10 cellular contexts compared by ENCODE assay signal in the genomic region with DNA sequence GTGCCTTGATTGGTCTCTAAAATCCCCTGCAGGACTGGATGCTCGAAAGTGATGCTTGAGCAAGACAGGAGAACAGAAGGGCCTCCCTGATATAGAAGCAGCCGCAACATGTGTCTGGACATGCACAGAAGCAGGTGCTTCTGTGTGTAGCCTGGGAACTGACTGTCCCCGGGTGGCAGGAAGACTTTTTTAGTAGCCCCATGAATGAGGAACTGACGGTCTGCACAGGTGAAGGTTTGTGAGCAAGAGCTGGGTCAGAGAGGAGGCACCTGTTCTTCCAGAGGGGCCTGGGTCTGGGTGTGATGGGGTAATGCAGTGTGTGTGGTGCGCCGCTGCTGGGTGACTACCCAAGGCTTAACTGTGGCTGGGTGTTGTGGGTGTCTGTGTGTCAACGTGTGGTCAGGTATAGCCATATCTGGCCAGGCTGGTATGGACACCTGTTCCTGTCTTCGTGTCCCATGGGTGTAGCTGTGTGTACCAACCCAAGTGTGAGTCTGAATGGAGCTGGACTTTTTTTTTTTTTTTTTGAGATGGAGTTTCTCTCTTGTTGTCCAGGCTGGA. TPM values are rescaled to one million over a fixed set of nuclear protein-coding genes. Genes with fewer than 3 reads are reported as not detected.
A peak's percentile ranks its signal among the peaks of the same experiment; 100 is the strongest.
DNase-seq lines count a peak whose midpoint lies in the region; ATAC-seq, FAIRE-seq and TF ChIP-seq lines count a peak whose summit lies in the region.
"Had no signal": no experiment of that assay in that cellular context is flagged by ENCODE, and none has a peak within 500 bp of the region (broad histone marks: within the 10 kb centered on the region; RNA-seq: fewer than 3 reads in every experiment).

No MANE protein-coding gene starts in this region.

- H2AFZ ChIP-seq in GM12878 (ENCODE audit: control insufficient read depth, low read depth, low read length) (no peak overlapping the region), neuronal stem cell (ENCODE audit: low read length) (no peak overlapping the region)

- in situ Hi-C loops in GM12878 (cut with MboI) = no loop called here

- H2BK5ac ChIP-seq in neuronal stem cell (ENCODE audit: low read length) = no peak overlapping the region

- WGBS in GM12878 (ENCODE audit: insufficient coverage, insufficient replicate concordance, low lambda C conversion rate, missing lambda C conversion rate) = 19% methylated on average over 8 of the region's 8 CpGs
- no CpG with 5 or more reads among the region's 8 CpGs for WGBS in neuronal stem cell (ENCODE audit: extremely low coverage in 2 of 2, insufficient read length in 2 of 2, insufficient replicate concordance in 1 of 2), 2 donors

- peak overlapping the region; percentile 26 for H2BK12ac ChIP-seq in neuronal stem cell (ENCODE audit: low read length)

- H4K91ac ChIP-seq in neuronal stem cell (ENCODE audit: low read depth, low read length, poor library complexity) = no peak overlapping the region

- no peak for FAIRE-seq in GM12878 (lab: Jason Lieb, UNC)
- no peak for FAIRE-seq in frontal cortex (lab: Jason Lieb, UNC)
- FAIRE-seq: RCC 7860 had no signal

- H3K79me1 ChIP-seq in neuronal stem cell (ENCODE audit: low read depth, low read length) = no peaks in the 10 kb centered on the region

- H3K9me3 ChIP-seq in BLaER1 treated with 17β-estradiol and CSF1 and Interleukin-3, amounts not matched to agents 10 nM and 100 nM (replicated peaks in 1 of 11) = no peaks in the 10 kb centered on the region
- no peaks in the 10 kb centered on the region for H3K9me3 ChIP-seq in GM12878 (replicated peaks; ENCODE audit: control insufficient read depth, insufficient read depth, low read length)
- H3K9me3 ChIP-seq in neuronal stem cell (replicated peaks in 1 of 2; ENCODE audit: control insufficient read depth in 2 of 2, insufficient read depth in 1 of 2, low read depth in 1 of 2, low read length in 2 of 2) = no peaks in the 10 kb centered on the region

- H4K20me1 ChIP-seq in BLaER1 treated with 17β-estradiol and CSF1 and Interleukin-3, amounts not matched to agents 10 nM and 100 nM = 0 out of 22 replicates have a peak, but pooled peaks cover 0 to 5% (median 0%) of the 10 kb centered on the region in 11 experiments
- H4K20me1 ChIP-seq in GM12878 (ENCODE audit: control insufficient read depth, insufficient read depth) = no peaks in the 10 kb centered on the region

- no peaks in the 10 kb centered on the region for H3K79me2 ChIP-seq in GM12878 (ENCODE audit: control insufficient read depth, insufficient read depth, low read length)

- H3K4me1 ChIP-seq in BLaER1 treated with 17β-estradiol and CSF1 and Interleukin-3, amounts not matched to agents 10 nM and 100 nM = peaks cover 21 to 58% (median 48%) of the 10 kb centered on the region in 10 experiments
- H3K4me1 ChIP-seq in GM12878 (ENCODE audit: control insufficient read depth, insufficient read depth, low read length) (peaks cover 4% of the 10 kb centered on the region), neuronal stem cell (ENCODE audit: control insufficient read depth in 2 of 2, insufficient read depth in 1 of 2, low read depth in 1 of 2, low read length in 2 of 2) (peaks cover 0 to 4% of the 10 kb centered on the region in 2 donors)

- BruUV-seq in GM12878 (replicated peaks; lab: Mats Ljungman, UMichigan) = no TSS peak

- peak overlapping the region in 1 of 11 experiments; percentile 18; a peak in 1 of 22 replicates for H3K9ac ChIP-seq in BLaER1 treated with 17β-estradiol and CSF1 and Interleukin-3, amounts not matched to agents 10 nM and 100 nM
- H3K9ac ChIP-seq in GM12878 (ENCODE audit: control insufficient read depth, insufficient read depth, low read length) (no peak overlapping the region), neuronal stem cell (ENCODE audit: low read depth, low read length, poor library complexity) (no peak overlapping the region)

- POLR2A ChIA-PET in GM12878 (lab: Charles Lee) = interaction anchor here (0.6 kb wide), 1 partner anchor 88 kb away, joined by 3 read pairs; no protein-coding TSS in a partner anchor

- RAD21 ChIA-PET in GM12878 (lab: Charles Lee; ENCODE audit: unreplicated experiment) = interaction anchor here (0.5 to 8.2 kb wide), 30 partner anchors 9 to 181 kb away, joined by 3 to 132 read pairs (median 4); a partner anchor contains a TSS

- H3K4me3 ChIP-seq in BLaER1 treated with 17β-estradiol and CSF1 and Interleukin-3, amounts not matched to agents 10 nM and 100 nM = no peak overlapping the region
- H3K4me3 ChIP-seq in GM12878 (no peak overlapping the region), neuronal stem cell (ENCODE audit: low read length in 2 of 2) (no peak overlapping the region)

- no peak for TF ChIP-seq POLR2A in GM12878 (IDR thresholded peaks at IDR 0.05; ENCODE audit: low read depth, low read length)

- no peak for TF ChIP-seq CTCF in GM12878 (IDR thresholded peaks at IDR 0.05 in 2 of 3, conservative IDR thresholded peaks at IDR 0.05 in 1 of 3; ENCODE audit: control insufficient read depth in 2 of 3, extremely low read depth in 1 of 3, insufficient read depth in 1 of 3, low read depth in 3 of 3, low read length in 3 of 3)

- H4K8ac ChIP-seq in neuronal stem cell (ENCODE audit: low read depth, low read length) = no peak overlapping the region

- H3K4ac ChIP-seq in neuronal stem cell (ENCODE audit: low read length) = no peak overlapping the region

- H3K36me3 ChIP-seq in BLaER1 treated with 17β-estradiol and CSF1 and Interleukin-3, amounts not matched to agents 10 nM and 100 nM = no peaks in the 10 kb centered on the region
- no peaks in the 10 kb centered on the region for H3K36me3 ChIP-seq in GM12878 (ENCODE audit: control insufficient read depth in 2 of 2, insufficient read depth in 2 of 2, low read length in 1 of 2)
- H3K36me3 ChIP-seq in neuronal stem cell (replicated peaks in 1 of 2; ENCODE audit: control insufficient read depth in 2 of 2, insufficient read depth in 2 of 2, low read length in 2 of 2) = no peaks in the 10 kb centered on the region

- SMC1A ChIA-PET in GM12878 (lab: Charles Lee; ENCODE audit: uncharacterized antibody, unreplicated experiment) = interaction anchor here (0.6 to 7.5 kb wide), 19 partner anchors 8 to 111 kb away, joined by 3 to 114 read pairs (median 4); no protein-coding TSS in a partner anchor

- no peak for DNase-seq in GM12878 (ENCODE audit: low read depth, low spot score)
- no peak for DNase-seq in neuronal stem cell (ENCODE audit: low spot score)
- no peak for DNase-seq in frontal cortex (ENCODE audit: low spot score in 2 of 2)
- no peak for DNase-seq in central memory CD4-positive, alpha-beta T cell
- DNase-seq: KG1, NCI-H187 had no signal

- no peak overlapping the region for H3K18ac ChIP-seq in neuronal stem cell (ENCODE audit: low read length)

- no peak for TF ChIP-seq EP300 in GM12878 (IDR thresholded peaks at IDR 0.05; ENCODE audit: borderline replicate concordance in 1 of 2, control insufficient read depth in 1 of 2, low read depth in 2 of 2, low read length in 2 of 2)

- H3K23ac ChIP-seq in neuronal stem cell (ENCODE audit: low read depth, low read length, poor library complexity) = no peak overlapping the region

- no peak overlapping the region for H2AK5ac ChIP-seq in neuronal stem cell (ENCODE audit: low read depth, low read length)

- H2BK120ac ChIP-seq in neuronal stem cell (ENCODE audit: low read depth, low read length) = no peak overlapping the region

- intact Hi-C loops in GM12878 (cut with micrococcal nuclease; ENCODE audit: unreplicated experiment) = no loop called here

- no peaks in the 10 kb centered on the region for H3K27me3 ChIP-seq in BLaER1 treated with 17β-estradiol and CSF1 and Interleukin-3, amounts not matched to agents 10 nM and 100 nM
- H3K27me3 ChIP-seq in GM12878 (replicated peaks in 1 of 2; ENCODE audit: control insufficient read depth in 2 of 2, insufficient read depth in 2 of 2, low read length in 1 of 2) (no peaks in the 10 kb centered on the region; a peak in 1 of 4 replicates), neuronal stem cell (ENCODE audit: control insufficient read depth in 3 of 3, insufficient read depth in 3 of 3, low read depth in 1 of 3, low read length in 3 of 3) (peaks cover 0 to 21% (median 0%) of the 10 kb centered on the region in 3 experiments)

- H3K27ac ChIP-seq in BLaER1 treated with 17β-estradiol and CSF1 and Interleukin-3, amounts not matched to agents 10 nM and 100 nM = peak overlapping the region in 1 of 11 experiments; percentile 67; a peak in 1 of 22 replicates
- H3K27ac ChIP-seq in GM12878 (ENCODE audit: control insufficient read depth, insufficient read depth) (no peak overlapping the region), neuronal stem cell (replicated peaks; ENCODE audit: low read length) (no peak overlapping the region)

- ATAC-seq in GM18511 (IDR thresholded peaks at IDR 0.05; ENCODE audit: unreplicated experiment) (peak; percentile 58), GM12878 (peak; percentile 25), GM21576 (IDR thresholded peaks at IDR 0.05; ENCODE audit: unreplicated experiment) (no peak)

- H3K4me2 ChIP-seq in BLaER1 treated with 17β-estradiol and CSF1 and Interleukin-3, amounts not matched to agents 10 nM and 100 nM = peak overlapping the region in 8 of 11 experiments; percentile 80 to 95 (median 90); a peak in 15 of 22 replicates
- H3K4me2 ChIP-seq in GM12878 (ENCODE audit: control insufficient read depth, insufficient read depth) = no peak overlapping the region; the same call in 1 of the 2 replicates
- H3K4me2 ChIP-seq in neuronal stem cell (ENCODE audit: insufficient read depth, low read length, poor library complexity, severe bottlenecking) = no peak overlapping the region

- CTCF ChIA-PET in GM12878 (lab: Yijun Ruan, JAX) = interaction anchor here (0.6 to 12.7 kb wide), 34 partner anchors 9 to 294 kb away, joined by 3 to 261 read pairs (median 5); no protein-coding TSS in a partner anchor

- no peak overlapping the region for H3K14ac ChIP-seq in neuronal stem cell (ENCODE audit: low read length)

- TF ChIP-seq RAD21 in GM12878 (IDR thresholded peaks at IDR 0.05; ENCODE audit: insufficient read depth, low read depth, low read length) = no peak

- no peak overlapping the region for H2BK15ac ChIP-seq in neuronal stem cell (ENCODE audit: low read length)

RNA-seq across cellular contexts. Expression of a gene that starts 39.1 kb away (rescaled TPM):
- total RNA-seq in GM12878 (2013; cell fraction: nucleolus; rRNA removed) = 3.1 and 4.2 TPM in 2 replicates
- total RNA-seq in GM12878 (2014; rRNA removed) = not detected in 2 replicates
- total RNA-seq in GM12878 (2014; rRNA removed; fragmentation: Illumina TruSeq; extraction: Trizol) = not detected in 2 replicates
- 0.13 TPM in 1 of 2 replicates, not detected in the other for total RNA-seq in GM12878 (2021)
- polyA plus RNA-seq in GM12878 (2011; ENCODE audit: low read depth) = not detected
- 0.09 and 0.37 TPM in 2 replicates for polyA plus RNA-seq in GM12878 (2011; rRNA removed)
- polyA plus RNA-seq in GM12878 (2011; cell fraction: cytosol; rRNA removed) = 0.18 and 0.25 TPM in 2 replicates
- 0.57 and 0.67 TPM in 2 replicates for polyA plus RNA-seq in GM12878 (2011; cell fraction: nucleus; rRNA removed)
- 0.05 and 0.07 TPM in 2 replicates for polyA plus RNA-seq in GM12878 (2012)
- polyA plus RNA-seq in GM12878 (2014; fragmentation: Illumina TruSeq; extraction: Trizol) = not detected in 2 replicates
- not detected for polyA plus RNA-seq in GM12878 (2014; fragmentation: Nextera tagmentation; extraction: Ambion mirVana)
- polyA plus RNA-seq in GM12878 (2014; rRNA removed) = 0.05 TPM in 1 of 2 replicates, not detected in the other
- not detected for polyA plus RNA-seq in GM12878 (2016; fragmentation: Nextera tagmentation; extraction: Ambion mirVana)
- polyA minus RNA-seq in GM12878 (2011; rRNA and poly(A)+ RNA removed) = 0.10 and 0.15 TPM in 2 replicates
- polyA minus RNA-seq in GM12878 (2011; cell fraction: cytosol; rRNA and poly(A)+ RNA removed) = 0.67 TPM in 1 of 2 replicates, not detected in the other
- polyA minus RNA-seq in GM12878 (2011; cell fraction: nucleus; rRNA and poly(A)+ RNA removed) = 0.48 and 1.1 TPM in 2 replicates
- 3.4 TPM for polyA plus RNA-seq in neuronal stem cell (2013, experiment 1 of 2)
- polyA plus RNA-seq in neuronal stem cell (2013, experiment 2 of 2) = 3.1 TPM
- total RNA-seq in frontal cortex = 3.7 TPM

Comparison
In these comparisons a context has a peak if more than half of its experiments do, and no peak if none do; other contexts are left out.
1. H3K4me2 ChIP-seq: peak in BLaER1 treated with 17β-estradiol and CSF1 and Interleukin-3, amounts not matched to agents 10 nM and 100 nM (8 of 11); none in GM12878 (single experiment) and neuronal stem cell (single experiment).